In the genomic region with DNA sequence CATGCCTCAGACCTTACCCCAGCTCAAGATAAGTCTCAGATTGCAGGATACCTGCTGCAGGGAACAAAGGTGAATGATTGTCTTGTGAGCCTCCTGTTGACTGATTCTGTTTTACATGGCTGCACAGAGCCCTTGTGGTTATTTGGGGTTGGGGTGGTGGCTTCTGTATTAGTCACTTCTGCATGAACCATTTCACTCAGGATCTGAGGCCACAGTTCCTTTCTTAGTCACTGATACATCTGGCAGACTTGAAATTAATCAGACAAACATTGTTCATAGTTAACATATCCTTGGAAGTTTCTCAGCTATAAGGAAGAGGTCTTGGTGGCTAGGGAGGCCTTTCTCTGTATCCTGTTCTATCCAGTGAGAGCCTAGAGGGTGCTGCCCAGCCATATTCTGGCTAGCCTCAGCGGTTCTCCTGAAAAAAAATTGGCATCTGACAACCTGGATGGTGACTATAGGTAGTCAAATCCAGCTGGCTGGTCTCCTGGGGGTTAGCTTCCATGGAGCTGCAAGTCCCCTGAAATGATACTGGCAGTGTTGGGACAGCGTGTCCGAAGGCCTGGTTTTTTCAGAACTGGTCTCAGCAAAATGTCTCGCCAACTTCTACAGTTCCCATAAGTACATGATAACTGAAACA, we compare ENCODE assay signal across 8 cellular contexts. TPM values are rescaled to one million over a fixed set of nuclear protein-coding genes. Genes with fewer than 3 reads are reported as not detected.
A peak's percentile ranks its signal among the peaks of the same experiment; 100 is the strongest.
DNase-seq lines count a peak whose midpoint lies in the region; ATAC-seq, FAIRE-seq and TF ChIP-seq lines count a peak whose summit lies in the region.

No MANE protein-coding gene starts in this region.

- no peak for FAIRE-seq in HepG2 (lab: Jason Lieb, UNC)

- POLR2A ChIA-PET in HepG2 (lab: Yijun Ruan, JAX) = no interaction called here
- POLR2A ChIA-PET in activated CD8-positive, alpha-beta T cell treated with anti-CD3 and anti-CD28 coated beads, Interleukin-2, amount 10 ng/mL, durations not matched to agents 7 days and 5 days (lab: Charles Lee) = interaction anchor here (1.6 to 2.6 kb wide), 2 partner anchors 9 to 12 kb away, joined by 4 to 11 read pairs; partner anchors contain the start of gene PLK1

- peaks cover 21% of the 10 kb centered on the region for H3K4me1 ChIP-seq in HepG2 (ENCODE audit: insufficient read depth, low read length)
- H3K4me1 ChIP-seq in right lobe of liver = no peaks in the 10 kb centered on the region

- H3K4me3 Mint-ChIP-seq in activated CD8-positive, alpha-beta T cell treated with anti-CD3 and anti-CD28 coated beads, Interleukin-2, amount 10 ng/mL, durations not matched to agents 7 days and 5 days = no peak overlapping the region

- CTCF ChIA-PET in HepG2 (lab: Yijun Ruan, JAX; ENCODE audit: low intra/inter-chr PET ratio, low total read pairs) = no interaction called here
- CTCF ChIA-PET in activated CD8-positive, alpha-beta T cell treated with anti-CD3 and anti-CD28 coated beads, Interleukin-2, amount 10 ng/mL, durations not matched to agents 7 days and 5 days (lab: Charles Lee) = interaction anchor here (0.7 to 1.5 kb wide), 3 partner anchors 11 to 447 kb away, joined by 3 to 5 read pairs (median 3); no protein-coding TSS in a partner anchor

- no peaks in the 10 kb centered on the region for H3K9me3 Mint-ChIP-seq in activated CD8-positive, alpha-beta T cell treated with anti-CD3 and anti-CD28 coated beads, Interleukin-2, amount 10 ng/mL, durations not matched to agents 7 days and 5 days (ENCODE audit: insufficient read depth)

- peaks cover 22% of the 10 kb centered on the region for H3K4me1 Mint-ChIP-seq in activated CD8-positive, alpha-beta T cell treated with anti-CD3 and anti-CD28 coated beads, Interleukin-2, amount 10 ng/mL, durations not matched to agents 7 days and 5 days (ENCODE audit: low read depth)

- TF ChIP-seq EP300 in HepG2 (IDR thresholded peaks at IDR 0.05; ENCODE audit: low read depth in 2 of 2, low read length in 2 of 2) (no peak), HepG2 (CRISPR knock-in tag; IDR thresholded peaks at IDR 0.05; ENCODE audit: borderline replicate concordance) (no peak)

- no TSS peak for BruUV-seq in HepG2 (replicated peaks; lab: Mats Ljungman, UMichigan)

- peak overlapping the region; percentile 47 for H3K27ac Mint-ChIP-seq in activated CD8-positive, alpha-beta T cell treated with anti-CD3 and anti-CD28 coated beads, Interleukin-2, amount 10 ng/mL, durations not matched to agents 7 days and 5 days

- 96% methylated on average over 4 of the region's 4 CpGs for WGBS in HepG2 (ENCODE audit: low lambda C conversion rate)
- WGBS in right lobe of liver (ENCODE audit: insufficient coverage, low coverage, low lambda C conversion rate, missing lambda C conversion rate) = 100% methylated on average over 3 of the region's 4 CpGs

- H3K4me2 ChIP-seq in HepG2 (ENCODE audit: low read depth, low read length) = no peak overlapping the region

- no peak overlapping the region for H2AFZ ChIP-seq in HepG2 (ENCODE audit: low read length)

- H3K9me3 ChIP-seq in HepG2 (ENCODE audit: low read length) = no peaks in the 10 kb centered on the region
- no peaks in the 10 kb centered on the region for H3K9me3 ChIP-seq in right lobe of liver

- H3K4me3 ChIP-seq in HepG2 (replicated peaks in 1 of 3; ENCODE audit: insufficient read depth in 1 of 3, low read depth in 2 of 3, low read length in 3 of 3) = no peak overlapping the region
- H3K4me3 ChIP-seq in right lobe of liver = no peak overlapping the region

- no peaks in the 10 kb centered on the region for H3K79me2 ChIP-seq in HepG2 (ENCODE audit: insufficient read depth, low read length)

- no peak for TF ChIP-seq CTCF in HepG2 (CRISPR knock-in tag; IDR thresholded peaks at IDR 0.05)
- no peak for TF ChIP-seq CTCF in right lobe of liver (IDR thresholded peaks at IDR 0.05)

- ATAC-seq in HepG2 (no peak), right lobe of liver (no peak), HG03025 (IDR thresholded peaks at IDR 0.05; ENCODE audit: low FRiP score, unreplicated experiment) (peak; percentile 70), left ventricle myocardium superior (no peak)
- ATAC-seq in activated CD8-positive, alpha-beta T cell treated with anti-CD3 and anti-CD28 coated beads, Interleukin-2, amount 10 ng/mL, durations not matched to agents 7 days and 5 days = peak; percentile 93

- H3K9ac ChIP-seq in HepG2 (ENCODE audit: insufficient read depth, low read depth, low read length) = no peak overlapping the region

- no peaks in the 10 kb centered on the region for H4K20me1 ChIP-seq in HepG2 (ENCODE audit: insufficient read depth, low read length)

- H3K36me3 ChIP-seq in HepG2 (replicated peaks in 1 of 2; ENCODE audit: control insufficient read depth in 1 of 2, insufficient read depth in 2 of 2, low read length in 2 of 2) (peaks cover 26 to 69% of the 10 kb centered on the region in 2 experiments), right lobe of liver (peaks cover 0 to 43% (median 4%) of the 10 kb centered on the region in 4 donors)

- no peaks in the 10 kb centered on the region for H3K27me3 Mint-ChIP-seq in activated CD8-positive, alpha-beta T cell treated with anti-CD3 and anti-CD28 coated beads, Interleukin-2, amount 10 ng/mL, durations not matched to agents 7 days and 5 days (ENCODE audit: low read depth)

- intact Hi-C loops in HepG2 (cut with micrococcal nuclease; ENCODE audit: unreplicated experiment) (no loop called here), right lobe of liver (cut with DNase I) (no loop called here), left ventricle myocardium superior (cut with micrococcal nuclease) (no loop called here)

- in situ Hi-C loops in HepG2 (cut with HindIII; ENCODE audit: extremely low pct_ligation_motif_present, low pct_unique_long_range_greater_than_20kb) = no loop called here

- no peak for TF ChIP-seq RAD21 in HepG2 (CRISPR knock-in tag; IDR thresholded peaks at IDR 0.05)

- H3K27me3 ChIP-seq in HepG2 (ENCODE audit: control insufficient read depth in 1 of 2, insufficient read depth in 2 of 2, low read length in 2 of 2) (no peaks in the 10 kb centered on the region), right lobe of liver (no peaks in the 10 kb centered on the region)

- no peak overlapping the region for H3K27ac ChIP-seq in HepG2 (ENCODE audit: extremely low read length, insufficient read depth, low read length)
- H3K27ac ChIP-seq in right lobe of liver = no peak overlapping the region

- TF ChIP-seq POLR2A in HepG2 (IDR thresholded peaks at IDR 0.05; ENCODE audit: insufficient read depth in 1 of 2, low read depth in 2 of 2, low read length in 2 of 2) = no peak
- TF ChIP-seq POLR2A in right lobe of liver (IDR thresholded peaks at IDR 0.05) = no peak

- DNase-seq in HepG2 (ENCODE audit: low spot score) (no peak), right lobe of liver (no peak), pulmonary artery endothelial cell (ENCODE audit: low read depth, low spot score) (peak; percentile 27), NCI-H69 (lab: John Stamatoyannopoulos, UW) (no peak), left ventricle myocardium superior (no peak), mesenteric fat pad (ENCODE audit: low spot score) (no peak)
- DNase-seq in activated CD8-positive, alpha-beta T cell treated with anti-CD3 and anti-CD28 coated beads, Interleukin-2, amount 10 ng/mL, durations not matched to agents 7 days and 5 days = peak; percentile 79

- H3K36me3 Mint-ChIP-seq in activated CD8-positive, alpha-beta T cell treated with anti-CD3 and anti-CD28 coated beads, Interleukin-2, amount 10 ng/mL, durations not matched to agents 7 days and 5 days (ENCODE audit: low read depth) = peaks cover 62% of the 10 kb centered on the region

RNA-seq across cellular contexts. Expression of gene PLK1, which starts 8.4 kb away (rescaled TPM):
- total RNA-seq in HepG2 (2016; rRNA removed; fragmentation: Illumina TruSeq; extraction: Trizol) (76.3 and 97.4 TPM in 2 replicates), right lobe of liver (1 to 10 TPM in 4 of 6 experiments, under 1 TPM in 2; 0.61 to 3.6 (median 1.8) TPM), pulmonary artery endothelial cell (22.4 and 47.7 TPM in 2 replicates), left ventricle myocardium superior (0.52 TPM), mesenteric fat pad (1.2 TPM)
- 28.4 and 28.6 TPM in 2 replicates for total RNA-seq in HepG2 (2016; cell fraction: cytosol; rRNA removed; fragmentation: Illumina TruSeq; extraction: Trizol; ENCODE audit: low read depth)
- total RNA-seq in HepG2 (2016; cell fraction: insoluble cytoplasmic fraction; rRNA removed; fragmentation: Illumina TruSeq; extraction: Trizol) = 76.4 and 97.9 TPM in 2 replicates
- 53.8 and 55.3 TPM in 2 replicates for total RNA-seq in HepG2 (2016; cell fraction: membrane; rRNA removed; fragmentation: Illumina TruSeq; extraction: Trizol)
- total RNA-seq in HepG2 (2016; cell fraction: nucleus; rRNA removed; fragmentation: Illumina TruSeq; extraction: Trizol) = 54.5 and 64.5 TPM in 2 replicates
- 50.7 and 71.5 TPM in 2 replicates for polyA plus RNA-seq in HepG2 (2011; rRNA removed)
- polyA plus RNA-seq in HepG2 (2011; cell fraction: cytosol; rRNA removed) = 50.1 and 88.3 TPM in 2 replicates
- 85.1 and 122 TPM in 2 replicates for polyA plus RNA-seq in HepG2 (2011; cell fraction: nucleus; rRNA removed)
- polyA plus RNA-seq in HepG2 (2012) = 60.8 and 97.0 TPM in 2 replicates
- polyA plus RNA-seq in HepG2 (2016; cell fraction: cytosol; fragmentation: Illumina TruSeq; extraction: Trizol; ENCODE audit: low read depth) = 33.9 and 37.2 TPM in 2 replicates
- polyA plus RNA-seq in HepG2 (2016; cell fraction: insoluble cytoplasmic fraction; fragmentation: Illumina TruSeq; extraction: Trizol; ENCODE audit: low read depth) = 114 and 170 TPM in 2 replicates
- polyA plus RNA-seq in HepG2 (2016; cell fraction: membrane; fragmentation: Illumina TruSeq; extraction: Trizol; ENCODE audit: low read depth) = 49.5 and 62.0 TPM in 2 replicates
- polyA plus RNA-seq in HepG2 (2016; cell fraction: nucleus; fragmentation: Illumina TruSeq; extraction: Trizol; ENCODE audit: insufficient read depth, low read depth) = 151 and 164 TPM in 2 replicates
- polyA minus RNA-seq in HepG2 (2011; rRNA and poly(A)+ RNA removed; ENCODE audit: low replicate concordance) = 177 and 191 TPM in 2 replicates
- 65.7 and 78.2 TPM in 2 replicates for polyA minus RNA-seq in HepG2 (2011; cell fraction: cytosol; rRNA and poly(A)+ RNA removed)
- 41.4 and 66.2 TPM in 2 replicates for polyA minus RNA-seq in HepG2 (2011; cell fraction: nucleus; rRNA and poly(A)+ RNA removed)
- total RNA-seq in activated CD8-positive, alpha-beta T cell treated with anti-CD3 and anti-CD28 coated beads, Interleukin-2, amount 10 ng/mL, durations not matched to agents 7 days and 5 days = 100 to 1,000 TPM; 138 to 139 TPM

RNA-seq across cellular contexts. Expression of gene DCTN5, which starts 29.0 kb away (rescaled TPM):
- total RNA-seq in HepG2 (2016; rRNA removed; fragmentation: Illumina TruSeq; extraction: Trizol) (207 and 352 TPM in 2 replicates), right lobe of liver (10 to 100 TPM; 10.0 to 18.9 (median 18.3) TPM), pulmonary artery endothelial cell (59.9 and 90.1 TPM in 2 replicates), left ventricle myocardium superior (37.6 TPM), mesenteric fat pad (57.6 TPM)
- 20.5 and 23.4 TPM in 2 replicates for total RNA-seq in HepG2 (2016; cell fraction: cytosol; rRNA removed; fragmentation: Illumina TruSeq; extraction: Trizol; ENCODE audit: low read depth)
- 209 and 347 TPM in 2 replicates for total RNA-seq in HepG2 (2016; cell fraction: insoluble cytoplasmic fraction; rRNA removed; fragmentation: Illumina TruSeq; extraction: Trizol)
- total RNA-seq in HepG2 (2016; cell fraction: membrane; rRNA removed; fragmentation: Illumina TruSeq; extraction: Trizol) = 72.8 and 82.2 TPM in 2 replicates
- total RNA-seq in HepG2 (2016; cell fraction: nucleus; rRNA removed; fragmentation: Illumina TruSeq; extraction: Trizol) = 132 and 133 TPM in 2 replicates
- 104 and 105 TPM in 2 replicates for polyA plus RNA-seq in HepG2 (2011; rRNA removed)
- 63.7 and 85.8 TPM in 2 replicates for polyA plus RNA-seq in HepG2 (2011; cell fraction: cytosol; rRNA removed)
- 63.0 and 74.7 TPM in 2 replicates for polyA plus RNA-seq in HepG2 (2011; cell fraction: nucleus; rRNA removed)
- 94.7 and 110 TPM in 2 replicates for polyA plus RNA-seq in HepG2 (2012)
- 19.7 and 22.2 TPM in 2 replicates for polyA plus RNA-seq in HepG2 (2016; cell fraction: cytosol; fragmentation: Illumina TruSeq; extraction: Trizol; ENCODE audit: low read depth)
- 226 and 246 TPM in 2 replicates for polyA plus RNA-seq in HepG2 (2016; cell fraction: insoluble cytoplasmic fraction; fragmentation: Illumina TruSeq; extraction: Trizol; ENCODE audit: low read depth)
- polyA plus RNA-seq in HepG2 (2016; cell fraction: membrane; fragmentation: Illumina TruSeq; extraction: Trizol; ENCODE audit: low read depth) = 43.6 and 49.0 TPM in 2 replicates
- 155 and 179 TPM in 2 replicates for polyA plus RNA-seq in HepG2 (2016; cell fraction: nucleus; fragmentation: Illumina TruSeq; extraction: Trizol; ENCODE audit: insufficient read depth, low read depth)
- 138 and 162 TPM in 2 replicates for polyA minus RNA-seq in HepG2 (2011; rRNA and poly(A)+ RNA removed; ENCODE audit: low replicate concordance)
- polyA minus RNA-seq in HepG2 (2011; cell fraction: cytosol; rRNA and poly(A)+ RNA removed) = 44.3 and 44.4 TPM in 2 replicates
- polyA minus RNA-seq in HepG2 (2011; cell fraction: nucleus; rRNA and poly(A)+ RNA removed) = 115 and 133 TPM in 2 replicates
- 10 to 100 TPM; 71.9 to 72.6 TPM for total RNA-seq in activated CD8-positive, alpha-beta T cell treated with anti-CD3 and anti-CD28 coated beads, Interleukin-2, amount 10 ng/mL, durations not matched to agents 7 days and 5 days

RNA-seq across cellular contexts. Expression of gene PALB2, which starts 29.1 kb away (rescaled TPM):
- total RNA-seq in HepG2 (2016; rRNA removed; fragmentation: Illumina TruSeq; extraction: Trizol) = 40.9 and 58.5 TPM in 2 replicates
- total RNA-seq in HepG2 (2016; cell fraction: cytosol; rRNA removed; fragmentation: Illumina TruSeq; extraction: Trizol; ENCODE audit: low read depth) = 19.0 and 19.8 TPM in 2 replicates
- total RNA-seq in HepG2 (2016; cell fraction: insoluble cytoplasmic fraction; rRNA removed; fragmentation: Illumina TruSeq; extraction: Trizol) = 40.7 and 53.7 TPM in 2 replicates
- 34.7 and 41.1 TPM in 2 replicates for total RNA-seq in HepG2 (2016; cell fraction: membrane; rRNA removed; fragmentation: Illumina TruSeq; extraction: Trizol)
- total RNA-seq in HepG2 (2016; cell fraction: nucleus; rRNA removed; fragmentation: Illumina TruSeq; extraction: Trizol) = 36.5 and 40.9 TPM in 2 replicates
- polyA plus RNA-seq in HepG2 (2011; rRNA removed) = 11.0 and 12.1 TPM in 2 replicates
- 6.6 and 10.2 TPM in 2 replicates for polyA plus RNA-seq in HepG2 (2011; cell fraction: cytosol; rRNA removed)
- 9.5 and 11.4 TPM in 2 replicates for polyA plus RNA-seq in HepG2 (2011; cell fraction: nucleus; rRNA removed)
- polyA plus RNA-seq in HepG2 (2012) = 15.7 and 25.4 TPM in 2 replicates
- polyA plus RNA-seq in HepG2 (2016; cell fraction: cytosol; fragmentation: Illumina TruSeq; extraction: Trizol; ENCODE audit: low read depth) = 3.9 and 4.1 TPM in 2 replicates
- polyA plus RNA-seq in HepG2 (2016; cell fraction: insoluble cytoplasmic fraction; fragmentation: Illumina TruSeq; extraction: Trizol; ENCODE audit: low read depth) = 58.1 and 60.2 TPM in 2 replicates
- polyA plus RNA-seq in HepG2 (2016; cell fraction: membrane; fragmentation: Illumina TruSeq; extraction: Trizol; ENCODE audit: low read depth) = 14.0 and 15.7 TPM in 2 replicates
- polyA plus RNA-seq in HepG2 (2016; cell fraction: nucleus; fragmentation: Illumina TruSeq; extraction: Trizol; ENCODE audit: insufficient read depth, low read depth) = 51.4 and 67.7 TPM in 2 replicates
- polyA minus RNA-seq in HepG2 (2011; rRNA and poly(A)+ RNA removed; ENCODE audit: low replicate concordance) = 16.5 and 19.6 TPM in 2 replicates
- polyA minus RNA-seq in HepG2 (2011; cell fraction: cytosol; rRNA and poly(A)+ RNA removed) = 14.5 and 17.8 TPM in 2 replicates
- polyA minus RNA-seq in HepG2 (2011; cell fraction: nucleus; rRNA and poly(A)+ RNA removed) = 32.6 and 35.8 TPM in 2 replicates
- 1 to 10 TPM; 4.3 to 7.7 (median 5.4) TPM for total RNA-seq in right lobe of liver
- total RNA-seq in activated CD8-positive, alpha-beta T cell treated with anti-CD3 and anti-CD28 coated beads, Interleukin-2, amount 10 ng/mL, durations not matched to agents 7 days and 5 days = 10 to 100 TPM; 22.7 to 26.1 TPM
- total RNA-seq in pulmonary artery endothelial cell = 9.2 and 9.4 TPM in 2 replicates
- 5.5 TPM for total RNA-seq in left ventricle myocardium superior
- total RNA-seq in mesenteric fat pad = 10.8 TPM

RNA-seq across cellular contexts. Expression of gene ERN2, which starts 42.8 kb away (rescaled TPM):
- total RNA-seq in HepG2 (2016; rRNA removed; fragmentation: Illumina TruSeq; extraction: Trizol) (0.42 and 2.2 TPM in 2 replicates), right lobe of liver (not detected), pulmonary artery endothelial cell (not detected in 2 replicates), left ventricle myocardium superior (not detected), mesenteric fat pad (1.9 TPM)
- total RNA-seq in HepG2 (2016; cell fraction: cytosol; rRNA removed; fragmentation: Illumina TruSeq; extraction: Trizol; ENCODE audit: low read depth) = 1.6 and 2.4 TPM in 2 replicates
- 0.76 and 2.3 TPM in 2 replicates for total RNA-seq in HepG2 (2016; cell fraction: insoluble cytoplasmic fraction; rRNA removed; fragmentation: Illumina TruSeq; extraction: Trizol)
- total RNA-seq in HepG2 (2016; cell fraction: membrane; rRNA removed; fragmentation: Illumina TruSeq; extraction: Trizol) = 0.93 and 1.2 TPM in 2 replicates
- 3.3 and 6.0 TPM in 2 replicates for total RNA-seq in HepG2 (2016; cell fraction: nucleus; rRNA removed; fragmentation: Illumina TruSeq; extraction: Trizol)
- polyA plus RNA-seq in HepG2 (2011; rRNA removed) = 3.5 and 6.3 TPM in 2 replicates
- 1.3 and 2.1 TPM in 2 replicates for polyA plus RNA-seq in HepG2 (2011; cell fraction: cytosol; rRNA removed)
- 30.6 and 30.9 TPM in 2 replicates for polyA plus RNA-seq in HepG2 (2011; cell fraction: nucleus; rRNA removed)
- polyA plus RNA-seq in HepG2 (2012) = 2.1 and 2.2 TPM in 2 replicates
- 0.42 and 0.55 TPM in 2 replicates for polyA plus RNA-seq in HepG2 (2016; cell fraction: cytosol; fragmentation: Illumina TruSeq; extraction: Trizol; ENCODE audit: low read depth)
- 0.54 and 1.3 TPM in 2 replicates for polyA plus RNA-seq in HepG2 (2016; cell fraction: insoluble cytoplasmic fraction; fragmentation: Illumina TruSeq; extraction: Trizol; ENCODE audit: low read depth)
- 0.70 and 1.0 TPM in 2 replicates for polyA plus RNA-seq in HepG2 (2016; cell fraction: membrane; fragmentation: Illumina TruSeq; extraction: Trizol; ENCODE audit: low read depth)
- polyA plus RNA-seq in HepG2 (2016; cell fraction: nucleus; fragmentation: Illumina TruSeq; extraction: Trizol; ENCODE audit: insufficient read depth, low read depth) = 8.8 and 10.0 TPM in 2 replicates
- polyA minus RNA-seq in HepG2 (2011; rRNA and poly(A)+ RNA removed; ENCODE audit: low replicate concordance) = 8.4 TPM in 1 of 2 replicates, not detected in the other
- not detected in 2 replicates for polyA minus RNA-seq in HepG2 (2011; cell fraction: cytosol; rRNA and poly(A)+ RNA removed)
- 6.6 and 7.6 TPM in 2 replicates for polyA minus RNA-seq in HepG2 (2011; cell fraction: nucleus; rRNA and poly(A)+ RNA removed)
- total RNA-seq in activated CD8-positive, alpha-beta T cell treated with anti-CD3 and anti-CD28 coated beads, Interleukin-2, amount 10 ng/mL, durations not matched to agents 7 days and 5 days = not detected

Comparison
In these comparisons a context has a peak if more than half of its experiments do, and no peak if none do; other contexts are left out.
1. ATAC-seq: peak in HG03025 (single experiment) and activated CD8-positive, alpha-beta T cell treated with anti-CD3 and anti-CD28 coated beads, Interleukin-2, amount 10 ng/mL, durations not matched to agents 7 days and 5 days (single experiment); none in HepG2 (single experiment), right lobe of liver (0 of 4) and left ventricle myocardium superior (single experiment).
2. DNase-seq: peak in activated CD8-positive, alpha-beta T cell treated with anti-CD3 and anti-CD28 coated beads, Interleukin-2, amount 10 ng/mL, durations not matched to agents 7 days and 5 days (single experiment) and pulmonary artery endothelial cell (single experiment); none in HepG2 (single experiment), right lobe of liver (0 of 3), NCI-H69 (single experiment), left ventricle myocardium superior (single experiment) and mesenteric fat pad (single experiment).